Comparison of ENCODE assay signal across 14 cellular contexts in the genomic region with DNA sequence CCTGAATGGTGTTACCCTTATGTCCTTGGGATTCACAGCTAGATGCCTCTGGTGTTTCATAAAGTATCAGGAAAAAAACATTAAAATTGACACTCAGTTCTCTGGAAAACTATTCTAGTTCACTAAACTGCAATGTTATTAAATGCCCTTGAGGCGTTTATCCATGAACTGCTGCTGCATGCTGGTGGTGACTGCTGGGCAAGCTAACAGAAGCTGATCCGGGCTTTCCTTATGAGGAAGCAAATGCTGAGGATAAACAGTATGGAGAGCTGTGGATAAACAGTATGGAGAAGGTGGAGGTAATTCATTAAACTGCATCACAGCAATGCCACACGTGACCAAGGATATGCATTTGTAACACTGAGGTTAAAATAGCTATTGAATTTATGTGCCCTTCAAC.
DNase-seq lines count a peak whose midpoint lies in the region; ATAC-seq and TF ChIP-seq lines count a peak whose summit lies in the region.
"Had no signal": no experiment of that assay in that cellular context is flagged by ENCODE, and none has a peak within 500 bp of the region (broad histone marks: within the 10 kb centered on the region; RNA-seq: fewer than 3 reads in every experiment).

No MANE protein-coding gene starts in this region.

- TF ChIP-seq POLR2A in vagina (IDR thresholded peaks at IDR 0.05), result no peak

- no peaks in the 10 kb centered on the region for H3K79me2 ChIP-seq in parathyroid adenoma

- H3K27me3 ChIP-seq in parathyroid adenoma (ENCODE audit: control insufficient read depth, insufficient read depth, low read length) (no peaks in the 10 kb centered on the region), vagina (no peaks in the 10 kb centered on the region)
- H3K27me3 ChIP-seq: BLaER1, SJSA1 had no signal

- intact Hi-C loops in left ventricle myocardium superior (cut with micrococcal nuclease), result no loop called here
- intact Hi-C loops in vagina (cut with DNase I), result no loop called here

- H3K4me2 ChIP-seq in parathyroid adenoma (ENCODE audit: low read length), result peak overlapping the region; percentile 50
- H3K4me2 ChIP-seq: BLaER1 had no signal

- H3K4me1 ChIP-seq in parathyroid adenoma (peaks cover 26% of the 10 kb centered on the region), vagina (peaks cover 36% of the 10 kb centered on the region)
- H3K4me1 ChIP-seq: SJSA1 had no signal

- H2AFZ ChIP-seq in parathyroid adenoma, result peak overlapping the region; percentile 0

- H3K9me3 ChIP-seq in parathyroid adenoma (ENCODE audit: control insufficient read depth, low read length) (no peaks in the 10 kb centered on the region), vagina (no peaks in the 10 kb centered on the region)
- H3K9me3 ChIP-seq: BLaER1, SJSA1 had no signal

- ATAC-seq in left ventricle myocardium superior (peak; percentile 64), HG02798 (IDR thresholded peaks at IDR 0.05; ENCODE audit: poor library complexity, unreplicated experiment) (no peak), GM21529 (IDR thresholded peaks at IDR 0.05; ENCODE audit: unreplicated experiment) (no peak)
- ATAC-seq: activated T-helper 17 cell treated with anti-CD3 and anti-CD28 coated beads, Interleukin-2, amount 50 U/mL, for 72 hours had no signal

- peak overlapping the region; percentile 30 for H3K27ac ChIP-seq in cingulate gyrus (ENCODE audit: low read depth, low read length)
- H3K27ac ChIP-seq in parathyroid adenoma, result peak overlapping the region; percentile 87
- peak overlapping the region; percentile 37 for H3K27ac ChIP-seq in vagina
- H3K27ac ChIP-seq: BLaER1, SJSA1 had no signal

- no peak overlapping the region for H3K9ac ChIP-seq in parathyroid adenoma
- H3K9ac ChIP-seq: BLaER1 had no signal

- TF ChIP-seq CTCF in parathyroid adenoma (IDR thresholded peaks at IDR 0.05) (no peak), vagina (IDR thresholded peaks at IDR 0.05) (no peak)

- no peaks in the 10 kb centered on the region for H3K36me3 ChIP-seq in parathyroid adenoma (ENCODE audit: control insufficient read depth, insufficient read depth, low read length)
- no peaks in the 10 kb centered on the region for H3K36me3 ChIP-seq in vagina
- H3K36me3 ChIP-seq: BLaER1, SJSA1 had no signal

- DNase-seq in left ventricle myocardium superior (no peak), vagina (ENCODE audit: extremely low spot score in 2 of 2) (no peak), AG08395 (ENCODE audit: low spot score) (no peak)
- DNase-seq: cerebellar nuclear complex; NCI-H2029; OCI-M1; stimulated activated CD4-positive, alpha-beta T cell treated with anti-CD3 and anti-CD28 coated beads, Interleukin-2, amount 100 ng/mL, for 48 hours had no signal

- peak overlapping the region; percentile 28 for H3K4me3 ChIP-seq in parathyroid adenoma (ENCODE audit: low read depth, low read length)
- no peak overlapping the region for H3K4me3 ChIP-seq in vagina
- H3K4me3 ChIP-seq: BLaER1, SJSA1 had no signal

Comparison
In these comparisons a context has a peak if more than half of its experiments do, and no peak if none do; other contexts are left out.
1. H3K27ac ChIP-seq: peak in every context shown above with its lines; median percentile 87 in parathyroid adenoma; 37 in vagina; 30 in cingulate gyrus.